Comparison of ENCODE assay signal across 6 cellular contexts in the genomic region with DNA sequence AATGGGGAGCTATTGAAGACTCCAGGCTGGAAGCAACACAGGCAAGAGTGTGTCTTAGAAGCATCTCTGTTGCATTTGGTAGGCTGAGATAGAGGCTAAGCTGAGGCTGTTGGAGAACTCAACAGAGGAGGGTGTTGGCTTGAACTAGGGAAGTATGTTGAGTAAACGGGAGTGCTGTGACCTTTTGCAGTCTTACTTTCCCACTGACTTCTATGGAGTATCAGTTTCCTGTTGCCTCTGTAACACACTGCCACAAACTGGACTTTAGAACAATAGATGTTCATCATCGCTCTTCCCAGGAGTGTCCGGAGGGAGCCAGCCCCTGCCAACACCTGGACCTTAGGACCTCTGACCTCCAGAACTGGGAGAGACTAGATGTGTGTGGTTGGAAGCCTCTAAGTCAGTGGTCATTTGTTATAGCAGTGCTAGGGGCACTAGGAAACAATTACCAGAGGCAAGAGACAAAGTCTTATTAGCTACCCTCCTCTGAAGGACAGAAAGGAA.
DNase-seq lines count a peak whose midpoint lies in the region; FAIRE-seq and TF ChIP-seq lines count a peak whose summit lies in the region.
"Not testable (repeated sequence)": the region's sequence is repeated elsewhere in the genome, so short reads cannot be mapped to it uniquely, and the experiment has no call there.

No MANE protein-coding gene starts in this region.

- H3K79me2 ChIP-seq in keratinocyte (ENCODE audit: control insufficient read depth, insufficient read depth, low read length): not testable (repeated sequence)

- peak; percentile 9 for FAIRE-seq in keratinocyte (lab: Jason Lieb, UNC)

- not testable (repeated sequence) for H4K20me1 ChIP-seq in keratinocyte (ENCODE audit: control insufficient read depth, extremely low read depth, insufficient read depth, low read length)

- dilution Hi-C loops in keratinocyte (cut with MboI; ENCODE audit: extremely low pct_ligation_motif_present, low sequenced_read_pairs): not testable (repeated sequence)

- not testable (repeated sequence) for H3K9me3 ChIP-seq in keratinocyte (ENCODE audit: control insufficient read depth, low read depth, low read length)
- H3K9me3 ChIP-seq in spleen: peaks cover 0 to 12% (median 2%) of the 10 kb centered on the region in 8 donors

- H3K36me3 ChIP-seq in keratinocyte (ENCODE audit: control insufficient read depth in 2 of 2, extremely low read depth in 1 of 2, insufficient read depth in 2 of 2, low read length in 2 of 2); spleen: not testable (repeated sequence)

- peak; percentile 15 for DNase-seq in activated CD8-positive, alpha-beta memory T cell treated with anti-CD3 and anti-CD28 coated beads, Interleukin-2, amount 50 U/mL, for 48 hours
- DNase-seq in dermis blood vessel endothelial cell: peak; percentile 48
- not testable (repeated sequence) for DNase-seq in keratinocyte (ENCODE audit: low read depth, low spot score)
- peak; percentile 59 for DNase-seq in mesenteric fat pad (ENCODE audit: low spot score)
- DNase-seq in spleen: peak; percentile 4
- peak; percentile 13 for DNase-seq in ureter (ENCODE audit: low spot score)

- not testable (repeated sequence) for H3K4me2 ChIP-seq in keratinocyte (ENCODE audit: control insufficient read depth, extremely low read depth, insufficient read depth, low read depth, low read length)

- not testable (repeated sequence) for H3K4me3 ChIP-seq in keratinocyte (ENCODE audit: control insufficient read depth in 2 of 3, extremely low read depth in 1 of 3, insufficient read depth in 2 of 3, low read depth in 1 of 3, low read length in 3 of 3); spleen

- not testable (repeated sequence) for H2AFZ ChIP-seq in keratinocyte (ENCODE audit: control insufficient read depth, low read length)

- TF ChIP-seq POLR2A in spleen (IDR thresholded peaks at IDR 0.05): not testable (repeated sequence)

- H3K9me1 ChIP-seq in keratinocyte (ENCODE audit: control insufficient read depth, extremely low read depth, insufficient read depth, low read length): not testable (repeated sequence)

- H3K27me3 ChIP-seq in keratinocyte (ENCODE audit: control insufficient read depth, extremely low read depth, insufficient read depth, low read length): peaks cover 11% of the 10 kb centered on the region
- not testable (repeated sequence) for H3K27me3 ChIP-seq in spleen (replicated peaks in 1 of 7)

- H3K9ac ChIP-seq in keratinocyte (ENCODE audit: control insufficient read depth, extremely low read depth, insufficient read depth, low read length): not testable (repeated sequence)

- H3K4me1 ChIP-seq in keratinocyte (ENCODE audit: control insufficient read depth, extremely low read depth, insufficient read depth, low read length); spleen: not testable (repeated sequence)

- not testable (repeated sequence) for TF ChIP-seq CTCF in keratinocyte (optimal IDR thresholded peaks at IDR 0.05 in 1 of 3, IDR thresholded peaks at IDR 0.05 in 1 of 3, conservative IDR thresholded peaks at IDR 0.05 in 1 of 3; ENCODE audit: extremely low read depth in 1 of 3, insufficient read depth in 2 of 3, low read length in 3 of 3); spleen (IDR thresholded peaks at IDR 0.05 in 8 of 11, conservative IDR thresholded peaks at IDR 0.05 in 3 of 11)

- intact Hi-C loops in spleen (cut with DNase I; ENCODE audit: low total_unique reads): loop anchor here (10.0 kb wide), 1 partner anchor 244 kb away; no protein-coding TSS in a partner anchor

- H3K27ac ChIP-seq in keratinocyte (ENCODE audit: control insufficient read depth, insufficient read depth, low read length); spleen: not testable (repeated sequence)

- WGBS in spleen, 5 donors: 53 to 86% (median 66%) methylated on average over 2 to 3 of the region's 3 CpGs
